Comparison of ENCODE assay signal across 8 cellular contexts in the genomic region with DNA sequence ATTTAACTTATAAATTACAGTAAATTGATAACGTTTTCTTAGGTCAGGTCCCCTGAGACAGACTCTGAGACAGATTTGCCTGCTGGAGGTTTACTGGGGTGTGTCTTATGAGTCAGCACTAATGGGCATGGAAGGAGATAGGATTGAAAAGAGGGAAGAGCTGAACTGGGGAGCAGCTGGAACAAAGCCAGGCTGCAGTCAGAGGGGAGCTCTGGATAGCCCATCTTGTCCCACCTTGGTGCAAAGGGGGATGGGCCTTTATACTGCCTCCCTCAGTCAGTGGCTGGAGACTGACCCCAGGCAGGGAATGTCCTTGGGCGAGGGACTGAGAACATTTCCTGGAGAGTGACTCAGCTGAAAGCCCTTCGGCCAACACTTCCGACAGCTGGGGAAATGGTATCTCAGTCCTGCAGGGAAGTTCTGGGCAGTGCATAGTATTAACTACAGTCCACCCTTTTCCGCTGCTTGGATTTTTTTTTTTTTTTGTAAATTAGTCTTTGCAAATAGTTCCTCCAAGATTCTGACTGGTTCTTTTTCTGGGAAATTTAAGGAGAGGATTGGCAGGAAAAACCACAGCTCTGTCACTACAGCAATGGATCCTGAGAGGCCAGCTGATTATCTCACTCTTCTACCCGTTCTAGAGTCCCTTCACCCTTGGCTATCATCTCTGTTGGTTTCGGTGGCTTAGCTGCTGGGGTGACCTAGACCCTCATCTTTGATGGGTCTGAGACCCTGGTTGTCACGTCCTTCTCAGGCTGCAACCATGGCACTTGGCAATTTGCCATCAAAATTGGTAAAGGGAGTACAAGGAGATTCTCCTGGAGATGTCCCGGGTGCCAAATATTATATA. TPM values are rescaled to one million over a fixed set of nuclear protein-coding genes. Genes with fewer than 3 reads are reported as not detected.
DNase-seq lines count a peak whose midpoint lies in the region; ATAC-seq lines count a peak whose summit lies in the region.

No MANE protein-coding gene starts in this region.

- H3K27me3 Mint-ChIP-seq in natural killer cell treated with Interleukin-12 subunit alpha and Interleukin-12 subunit beta and Interleukin-15 and Interleukin-18, amount 100 ng/mL, for 72 hours: peaks cover 2 to 17% of the 10 kb centered on the region in 2 donors

- no peak overlapping the region for H3K4me3 ChIP-seq in H7 (ENCODE audit: insufficient read depth, low read depth, low read length)
- peak overlapping the region; percentile 4 for H3K4me3 ChIP-seq in adipocyte (ENCODE audit: low read length)
- no peak overlapping the region for H3K4me3 ChIP-seq in right cardiac atrium (ENCODE audit: low read length)
- H3K4me3 ChIP-seq in skeletal muscle satellite cell (ENCODE audit: low read length): peak overlapping the region; percentile 43

- no peak overlapping the region for H3K27ac Mint-ChIP-seq in natural killer cell treated with Interleukin-12 subunit alpha and Interleukin-12 subunit beta and Interleukin-15 and Interleukin-18, amount 100 ng/mL, for 72 hours

- H3K9me3 Mint-ChIP-seq in natural killer cell treated with Interleukin-12 subunit alpha and Interleukin-12 subunit beta and Interleukin-15 and Interleukin-18, amount 100 ng/mL, for 72 hours: no peaks in the 10 kb centered on the region

- intact Hi-C loops in right cardiac atrium (cut with DNase I): no loop called here

- H3K4me2 ChIP-seq in skeletal muscle satellite cell (ENCODE audit: low read length): peak overlapping the region; percentile 75

- no peaks in the 10 kb centered on the region for H3K4me1 Mint-ChIP-seq in natural killer cell treated with Interleukin-12 subunit alpha and Interleukin-12 subunit beta and Interleukin-15 and Interleukin-18, amount 100 ng/mL, for 72 hours (ENCODE audit: low read depth in 2 of 2)

- DNase-seq in H7 (peak; percentile 35), adipocyte (ENCODE audit: low read depth) (peak; percentile 82), right cardiac atrium (peak; percentile 80 to 86 (median 82)), GDM1 (lab: John Stamatoyannopoulos, UW) (no peak), NCI-H748 treated with DMSO at 0.1 percent for 48 hours (lab: John Stamatoyannopoulos, UW) (no peak)
- no peak for DNase-seq in natural killer cell treated with Interleukin-12 subunit alpha and Interleukin-12 subunit beta and Interleukin-15 and Interleukin-18, amount 100 ng/mL, for 72 hours (ENCODE audit: low spot score)

- H3K9ac ChIP-seq in adipocyte (ENCODE audit: low read length) (no peak overlapping the region), skeletal muscle satellite cell (ENCODE audit: low read depth, low read length) (peak overlapping the region; percentile 5)

- no peaks in the 10 kb centered on the region for H3K36me3 Mint-ChIP-seq in natural killer cell treated with Interleukin-12 subunit alpha and Interleukin-12 subunit beta and Interleukin-15 and Interleukin-18, amount 100 ng/mL, for 72 hours

- ATAC-seq in right cardiac atrium: peak; percentile 98 to 99
- ATAC-seq in GM21737 (IDR thresholded peaks at IDR 0.05; ENCODE audit: unreplicated experiment): no peak
- no peak for ATAC-seq in natural killer cell treated with Interleukin-12 subunit alpha and Interleukin-12 subunit beta and Interleukin-15 and Interleukin-18, amount 100 ng/mL, for 72 hours

- WGBS in right cardiac atrium: 30% methylated on average over 9 of the region's 9 CpGs

- H3K36me3 ChIP-seq in H7 (replicated peaks; ENCODE audit: control insufficient read depth, insufficient read depth, low read length): no peaks in the 10 kb centered on the region
- H3K36me3 ChIP-seq in adipocyte (ENCODE audit: control insufficient read depth, insufficient read depth, low read length, severe bottlenecking): no peaks in the 10 kb centered on the region
- H3K36me3 ChIP-seq in skeletal muscle satellite cell (ENCODE audit: insufficient read depth, low read length): no peaks in the 10 kb centered on the region

- no peak overlapping the region for H3K4me3 Mint-ChIP-seq in natural killer cell treated with Interleukin-12 subunit alpha and Interleukin-12 subunit beta and Interleukin-15 and Interleukin-18, amount 100 ng/mL, for 72 hours

- H3K27me3 ChIP-seq in H7 (ENCODE audit: control insufficient read depth, insufficient read depth, low read length) (no peaks in the 10 kb centered on the region), adipocyte (replicated peaks; ENCODE audit: control insufficient read depth, insufficient read depth, low read length) (no peaks in the 10 kb centered on the region), right cardiac atrium (ENCODE audit: control insufficient read depth, insufficient read depth) (no peaks in the 10 kb centered on the region), skeletal muscle satellite cell (ENCODE audit: control insufficient read depth, insufficient read depth, low read length) (no peaks in the 10 kb centered on the region)

- peak overlapping the region; percentile 97 for H3K27ac ChIP-seq in right cardiac atrium (ENCODE audit: low read length)

- H3K9me3 ChIP-seq in adipocyte (ENCODE audit: control insufficient read depth, low read length) (no peaks in the 10 kb centered on the region), right cardiac atrium (ENCODE audit: control insufficient read depth, low read length) (no peaks in the 10 kb centered on the region), skeletal muscle satellite cell (replicated peaks; ENCODE audit: low read length) (no peaks in the 10 kb centered on the region)

- H3K4me1 ChIP-seq in adipocyte (ENCODE audit: control insufficient read depth, insufficient read depth, low read length) (peaks cover 16% of the 10 kb centered on the region), right cardiac atrium (ENCODE audit: control insufficient read depth, insufficient read depth, low read length) (peaks cover 3% of the 10 kb centered on the region), skeletal muscle satellite cell (ENCODE audit: control insufficient read depth, insufficient read depth, low read length) (peaks cover 27% of the 10 kb centered on the region)

RNA-seq across cellular contexts. Expression of a gene that starts 39.2 kb away (rescaled TPM):
- 26.1 and 32.4 TPM in 2 replicates for total RNA-seq in H7 (2014; rRNA removed; shearing (Covaris generic))
- 10 to 100 TPM; 34.6 to 38.0 (median 36.8) TPM for total RNA-seq in right cardiac atrium
- 12.9 TPM for polyA plus RNA-seq in right cardiac atrium
- 30.4 and 31.7 TPM in 2 replicates for total RNA-seq in skeletal muscle satellite cell (2012; rRNA removed)
- total RNA-seq in natural killer cell treated with Interleukin-12 subunit alpha and Interleukin-12 subunit beta and Interleukin-15 and Interleukin-18, amount 100 ng/mL, for 72 hours: 1 to 10 TPM in 1 of 2 donors, under 1 TPM in 1; 0.64 to 2.8 TPM

Comparison
In these comparisons a context has a peak if more than half of its experiments do, and no peak if none do; other contexts are left out.
1. DNase-seq: peak in H7 (single experiment), adipocyte (single experiment) and right cardiac atrium (3 of 3); none in natural killer cell treated with Interleukin-12 subunit alpha and Interleukin-12 subunit beta and Interleukin-15 and Interleukin-18, amount 100 ng/mL, for 72 hours (single experiment), GDM1 (single experiment) and NCI-H748 treated with DMSO at 0.1 percent for 48 hours (single experiment).
2. H3K4me3 ChIP-seq: peak in adipocyte (single experiment) and skeletal muscle satellite cell (single experiment); none in H7 (single experiment) and right cardiac atrium (single experiment).
3. ATAC-seq: peak in right cardiac atrium (2 of 2); none in GM21737 (single experiment) and natural killer cell treated with Interleukin-12 subunit alpha and Interleukin-12 subunit beta and Interleukin-15 and Interleukin-18, amount 100 ng/mL, for 72 hours (0 of 2).